8 cellular contexts compared by ENCODE assay signal in genomic region chr14:103716899-103717411, GRCh38. TPM values are rescaled to one million over a fixed set of nuclear protein-coding genes. Genes with fewer than 3 reads are reported as not detected.
DNase-seq lines count a peak whose midpoint lies in the region; ATAC-seq and TF ChIP-seq lines count a peak whose summit lies in the region.

No MANE protein-coding gene starts in this region.

- H3K4me3 ChIP-seq in HCT116 (replicated peaks in 1 of 2; ENCODE audit: low read depth in 1 of 2, low read length in 2 of 2) (peak overlapping the region; percentile 70 to 80), WI38 (ENCODE audit: low read depth, low read length) (peak overlapping the region; percentile 63), gastroesophageal sphincter (peak overlapping the region; percentile 74 to 99), spleen (peak overlapping the region in 7 of 8 donors; percentile 80 to 98 (median 90))

- ATAC-seq in HCT116, result no peak
- no peak for ATAC-seq in gastroesophageal sphincter

- POLR2A ChIA-PET in HCT116 (lab: Charles Lee), result no interaction called here

- 72 to 74% methylated on average over 13 to 14 of the region's 17 CpGs for WGBS in gastroesophageal sphincter (ENCODE audit: low coverage in 1 of 2), 2 donors
- 76 to 89% (median 85%) methylated on average over 17 of the region's 17 CpGs for WGBS in spleen, 5 donors

- H3K27me3 ChIP-seq in HCT116 (ENCODE audit: insufficient read depth, low read length) (no peaks in the 10 kb centered on the region), gastroesophageal sphincter (no peaks in the 10 kb centered on the region), spleen (replicated peaks in 1 of 7) (no peaks in the 10 kb centered on the region)

- no peak for DNase-seq in HCT116 (ENCODE audit: low read depth, low spot score)
- DNase-seq in spleen, result no peak
- no peak for DNase-seq in occipital lobe (lab: John Stamatoyannopoulos, UW)
- DNase-seq in retina, result no peak
- no peak for DNase-seq in SKM-1 (lab: John Stamatoyannopoulos, UW; ENCODE audit: unreplicated experiment)
- no peak for DNase-seq in NCI-H510A (lab: John Stamatoyannopoulos, UW)

- H3K79me2 ChIP-seq in HCT116 (ENCODE audit: insufficient read depth, low read length), result peaks cover 82% of the 10 kb centered on the region

- H3K36me3 ChIP-seq in HCT116 (ENCODE audit: control insufficient read depth in 1 of 2, insufficient read depth in 2 of 2, low read length in 2 of 2), result 0 out of 4 replicates have a peak, but pooled peaks cover 0 to 5% of the 10 kb centered on the region in 2 experiments
- no peaks in the 10 kb centered on the region for H3K36me3 ChIP-seq in gastroesophageal sphincter
- peaks cover 0 to 8% (median 0%) of the 10 kb centered on the region in 6 donors for H3K36me3 ChIP-seq in spleen

- H3K4me1 ChIP-seq in HCT116 (ENCODE audit: control insufficient read depth in 1 of 2, insufficient read depth in 2 of 2, low read length in 2 of 2), result peaks cover 25 to 42% of the 10 kb centered on the region in 2 experiments
- peaks cover 0 to 89% (median 44%) of the 10 kb centered on the region in 3 donors for H3K4me1 ChIP-seq in gastroesophageal sphincter
- H3K4me1 ChIP-seq in spleen, result peaks cover 27 to 76% (median 59%) of the 10 kb centered on the region in 6 donors

- peak overlapping the region; percentile 53; the same call in 1 of the 2 replicates for H3K27ac ChIP-seq in HCT116 (ENCODE audit: low read depth, low read length)
- peak overlapping the region in 3 of 4 donors; percentile 60 to 98 (median 90) for H3K27ac ChIP-seq in gastroesophageal sphincter
- peak overlapping the region in 2 of 8 donors; percentile 80 to 88 for H3K27ac ChIP-seq in spleen

- no peak for TF ChIP-seq POLR2A in HCT116 (IDR thresholded peaks at IDR 0.05; ENCODE audit: borderline replicate concordance, extremely low read depth, insufficient read depth, insufficient read length)
- no peak for TF ChIP-seq POLR2A in gastroesophageal sphincter (IDR thresholded peaks at IDR 0.05)
- no peak for TF ChIP-seq POLR2A in spleen (IDR thresholded peaks at IDR 0.05)

- no TSS peak for BruUV-seq in HCT116 (replicated peaks; lab: Mats Ljungman, UMichigan)

- H2AFZ ChIP-seq in HCT116 (ENCODE audit: low read depth, low read length, poor library complexity, severe bottlenecking), result no peak overlapping the region

- TF ChIP-seq CTCF in HCT116 (IDR thresholded peaks at IDR 0.05 in 2 of 3, conservative IDR thresholded peaks at IDR 0.05 in 1 of 3; ENCODE audit: borderline replicate concordance in 1 of 3, insufficient read depth in 1 of 3, low read depth in 2 of 3, low read length in 2 of 3) (peak in 1 of 3 experiments; percentile 2; a peak in 1 of 6 replicates), WI38 (IDR thresholded peaks at IDR 0.05; ENCODE audit: low read depth, low read length) (no peak), gastroesophageal sphincter (IDR thresholded peaks at IDR 0.05) (no peak), spleen (IDR thresholded peaks at IDR 0.05 in 8 of 11, conservative IDR thresholded peaks at IDR 0.05 in 3 of 11) (no peak)

- CTCF ChIA-PET in HCT116 (lab: Charles Lee), result no interaction called here

- peak overlapping the region; percentile 81 for H3K9ac ChIP-seq in HCT116 (ENCODE audit: low read length)

- H3K9me3 ChIP-seq in HCT116 (ENCODE audit: control insufficient read depth in 1 of 2, insufficient read depth in 1 of 2, low read depth in 1 of 2, low read length in 2 of 2), result no peaks in the 10 kb centered on the region
- no peaks in the 10 kb centered on the region for H3K9me3 ChIP-seq in gastroesophageal sphincter
- H3K9me3 ChIP-seq in spleen, result no peaks in the 10 kb centered on the region

- H3K4me2 ChIP-seq in HCT116 (ENCODE audit: low read length), result peak overlapping the region; percentile 97

- RAD21 ChIA-PET in HCT116 (lab: Charles Lee; ENCODE audit: low non-redundant PET in 1 of 2, low total read pairs in 2 of 2, uncharacterized antibody in 2 of 2, unreplicated experiment in 2 of 2), result no interaction called here

- TF ChIP-seq EP300 in gastroesophageal sphincter (IDR thresholded peaks at IDR 0.05), result no peak

- H4K20me1 ChIP-seq in HCT116 (ENCODE audit: insufficient read depth), result no peaks in the 10 kb centered on the region

- intact Hi-C loops in HCT116 (cut with micrococcal nuclease) (no loop called here), spleen (cut with DNase I; ENCODE audit: low total_unique reads) (no loop called here)

- TF ChIP-seq RAD21 in HCT116 (IDR thresholded peaks at IDR 0.05; ENCODE audit: low read depth), result no peak

- no peaks in the 10 kb centered on the region for H3K9me2 ChIP-seq in HCT116 (ENCODE audit: insufficient read depth)

TF ChIP-seq in HCT116, 20 proteins besides CTCF, POLR2A, EP300 and RAD21:
- TF ChIP-seq CBX3 (IDR thresholded peaks at IDR 0.05; ENCODE audit: low read depth), result no peak
- no peak for TF ChIP-seq FOSL1 (IDR thresholded peaks at IDR 0.05; ENCODE audit: low read depth)
- no peak for TF ChIP-seq SRF (IDR thresholded peaks at IDR 0.05; ENCODE audit: low read depth)
- no peak for TF ChIP-seq EZH2 (IDR thresholded peaks at IDR 0.05)
- no peak for TF ChIP-seq MAX (IDR thresholded peaks at IDR 0.05)
- TF ChIP-seq ZBTB33 (IDR thresholded peaks at IDR 0.05; ENCODE audit: extremely low read depth, insufficient replicate concordance, low read length), result no peak
- TF ChIP-seq, protein P1, sequence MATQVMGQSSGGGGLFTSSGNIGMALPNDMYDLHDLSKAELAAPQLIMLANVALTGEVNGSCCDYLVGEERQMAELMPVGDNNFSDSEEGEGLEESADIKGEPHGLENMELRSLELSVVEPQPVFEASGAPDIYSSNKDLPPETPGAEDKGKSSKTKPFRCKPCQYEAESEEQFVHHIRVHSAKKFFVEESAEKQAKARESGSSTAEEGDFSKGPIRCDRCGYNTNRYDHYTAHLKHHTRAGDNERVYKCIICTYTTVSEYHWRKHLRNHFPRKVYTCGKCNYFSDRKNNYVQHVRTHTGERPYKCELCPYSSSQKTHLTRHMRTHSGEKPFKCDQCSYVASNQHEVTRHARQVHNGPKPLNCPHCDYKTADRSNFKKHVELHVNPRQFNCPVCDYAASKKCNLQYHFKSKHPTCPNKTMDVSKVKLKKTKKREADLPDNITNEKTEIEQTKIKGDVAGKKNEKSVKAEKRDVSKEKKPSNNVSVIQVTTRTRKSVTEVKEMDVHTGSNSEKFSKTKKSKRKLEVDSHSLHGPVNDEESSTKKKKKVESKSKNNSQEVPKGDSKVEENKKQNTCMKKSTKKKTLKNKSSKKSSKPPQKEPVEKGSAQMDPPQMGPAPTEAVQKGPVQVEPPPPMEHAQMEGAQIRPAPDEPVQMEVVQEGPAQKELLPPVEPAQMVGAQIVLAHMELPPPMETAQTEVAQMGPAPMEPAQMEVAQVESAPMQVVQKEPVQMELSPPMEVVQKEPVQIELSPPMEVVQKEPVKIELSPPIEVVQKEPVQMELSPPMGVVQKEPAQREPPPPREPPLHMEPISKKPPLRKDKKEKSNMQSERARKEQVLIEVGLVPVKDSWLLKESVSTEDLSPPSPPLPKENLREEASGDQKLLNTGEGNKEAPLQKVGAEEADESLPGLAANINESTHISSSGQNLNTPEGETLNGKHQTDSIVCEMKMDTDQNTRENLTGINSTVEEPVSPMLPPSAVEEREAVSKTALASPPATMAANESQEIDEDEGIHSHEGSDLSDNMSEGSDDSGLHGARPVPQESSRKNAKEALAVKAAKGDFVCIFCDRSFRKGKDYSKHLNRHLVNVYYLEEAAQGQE (IDR thresholded peaks at IDR 0.05; ENCODE audit: low read depth), result no peak
- no peak for TF ChIP-seq SP1 (IDR thresholded peaks at IDR 0.05; ENCODE audit: low read depth)
- TF ChIP-seq JUND (IDR thresholded peaks at IDR 0.05), result no peak
- no peak for TF ChIP-seq POLR2AphosphoS5 (IDR thresholded peaks at IDR 0.05; ENCODE audit: low read depth, low read length)
- no peak for TF ChIP-seq ZNF274 (IDR thresholded peaks at IDR 0.05; ENCODE audit: low read depth, low read length)
- TF ChIP-seq CEBPB (IDR thresholded peaks at IDR 0.05; ENCODE audit: low read depth), result no peak
- no peak for TF ChIP-seq ATF3 (IDR thresholded peaks at IDR 0.05)
- no peak for TF ChIP-seq ELF1 (IDR thresholded peaks at IDR 0.05; ENCODE audit: borderline replicate concordance, low read depth)

RNA-seq across cellular contexts. Expression of gene ZFYVE21, which starts 1.3 kb away (rescaled TPM):
- total RNA-seq in HCT116 (2021; ENCODE audit: unreplicated experiment) (31.3 TPM), gastroesophageal sphincter (100 to 1,000 TPM; 128 to 268 (median 205) TPM), spleen (10 to 100 TPM; 31.8 to 71.1 (median 47.8) TPM), occipital lobe (37.7 TPM)
- 37.3 and 38.3 TPM in 2 replicates for polyA plus RNA-seq in HCT116 (2012)
- polyA plus RNA-seq in spleen, result 10 to 100 TPM; 21.8 to 51.8 (median 24.2) TPM

RNA-seq across cellular contexts. Expression of gene XRCC3, which starts 1.7 kb away (rescaled TPM):
- total RNA-seq in HCT116 (2021; ENCODE audit: unreplicated experiment), result 48.7 TPM
- 17.6 and 20.7 TPM in 2 replicates for polyA plus RNA-seq in HCT116 (2012)
- total RNA-seq in gastroesophageal sphincter, result 1 to 10 TPM; 1.2 to 7.8 (median 3.6) TPM
- total RNA-seq in spleen, result 10 to 100 TPM in 6 of 7 donors, 1 to 10 TPM in 1; 9.5 to 20.4 (median 16.7) TPM
- 10 to 100 TPM in 2 of 3 donors, 1 to 10 TPM in 1; 5.9 to 17.6 (median 11.8) TPM for polyA plus RNA-seq in spleen
- total RNA-seq in occipital lobe, result 7.0 TPM
